In the genomic region with DNA sequence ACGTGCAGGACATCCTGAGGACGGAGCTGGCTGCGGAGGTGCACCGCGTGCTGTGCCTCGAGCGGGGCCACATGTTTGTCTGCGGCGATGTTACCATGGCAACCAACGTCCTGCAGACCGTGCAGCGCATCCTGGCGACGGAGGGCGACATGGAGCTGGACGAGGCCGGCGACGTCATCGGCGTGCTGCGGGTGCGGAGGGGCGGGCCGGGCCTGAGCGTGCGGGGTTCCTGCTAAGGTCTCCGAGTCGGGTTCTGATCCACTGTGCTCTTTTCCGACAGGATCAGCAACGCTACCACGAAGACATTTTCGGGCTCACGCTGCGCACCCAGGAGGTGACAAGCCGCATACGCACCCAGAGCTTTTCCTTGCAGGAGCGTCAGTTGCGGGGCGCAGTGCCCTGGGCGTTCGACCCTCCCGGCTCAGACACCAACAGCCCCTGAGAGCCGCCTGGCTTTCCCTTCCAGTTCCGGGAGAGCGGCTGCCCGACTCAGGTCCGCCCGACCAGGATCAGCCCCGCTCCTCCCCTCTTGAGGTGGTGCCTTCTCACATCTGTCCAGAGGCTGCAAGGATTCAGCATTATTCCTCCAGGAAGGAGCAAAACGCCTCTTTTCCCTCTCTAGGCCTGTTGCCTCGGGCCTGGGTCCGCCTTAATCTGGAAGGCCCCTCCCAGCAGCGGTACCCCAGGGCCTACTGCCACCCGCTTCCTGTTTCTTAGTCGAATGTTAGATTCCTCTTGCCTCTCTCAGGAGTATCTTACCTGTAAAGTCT, we compare ENCODE assay signal across 8 cellular contexts. TPM values are rescaled to one million over a fixed set of nuclear protein-coding genes. Genes with fewer than 3 reads are reported as not detected.
DNase-seq lines count a peak whose midpoint lies in the region; ATAC-seq and TF ChIP-seq lines count a peak whose summit lies in the region.

No MANE protein-coding gene starts in this region.

- peak; percentile 52 for ATAC-seq in GM18907 (IDR thresholded peaks at IDR 0.05; ENCODE audit: unreplicated experiment)

- TF ChIP-seq RAD21 in neural cell (conservative IDR thresholded peaks at IDR 0.05), result no peak

- H2AFZ ChIP-seq in neural cell (ENCODE audit: low read depth, low read length), result no peak overlapping the region

- H4K20me1 ChIP-seq in neural cell (ENCODE audit: insufficient read depth), result no peaks in the 10 kb centered on the region

- DNase-seq in NB4 (ENCODE audit: low read depth) (peak; percentile 60), activated T-cell treated with anti-CD3 and anti-CD28 coated beads for 4 hours (peak; percentile 61), esophagus muscularis mucosa (ENCODE audit: extremely low spot score) (no peak), stomach (peak; percentile 67), cortex of kidney (lab: John Stamatoyannopoulos, UW) (no peak), GDM1 (lab: John Stamatoyannopoulos, UW) (no peak)

- H3K36me3 ChIP-seq in esophagus muscularis mucosa (peaks cover 0 to 29% (median 2%) of the 10 kb centered on the region in 4 donors), neural cell (ENCODE audit: insufficient read depth, low read length) (no peaks in the 10 kb centered on the region), stomach (no peaks in the 10 kb centered on the region)

- H3K9me3 ChIP-seq in esophagus muscularis mucosa (no peaks in the 10 kb centered on the region), neural cell (ENCODE audit: low read length) (no peaks in the 10 kb centered on the region), stomach (no peaks in the 10 kb centered on the region)

- WGBS in esophagus muscularis mucosa, result 27% methylated on average over 16 of the region's 56 CpGs
- WGBS in stomach, 5 donors, result 16 to 43% (median 26%) methylated on average over 31 to 56 of the region's 56 CpGs

- no peak for TF ChIP-seq EP300 in esophagus muscularis mucosa (IDR thresholded peaks at IDR 0.05)
- TF ChIP-seq EP300 in neural cell (conservative IDR thresholded peaks at IDR 0.05; ENCODE audit: poor library complexity, severe bottlenecking), result no peak
- TF ChIP-seq EP300 in stomach (IDR thresholded peaks at IDR 0.05), result no peak

- H3K27ac ChIP-seq in esophagus muscularis mucosa (replicated peaks in 1 of 4), result no peak overlapping the region
- H3K27ac ChIP-seq in neural cell (ENCODE audit: low read length), result no peak overlapping the region
- H3K27ac ChIP-seq in stomach, result peak overlapping the region in 2 of 5 donors; percentile 19 to 42

- no peak for TF ChIP-seq POLR2A in NB4 (IDR thresholded peaks at IDR 0.05; ENCODE audit: extremely low read depth, insufficient read length)
- no peak for TF ChIP-seq POLR2A in esophagus muscularis mucosa (IDR thresholded peaks at IDR 0.05; ENCODE audit: low read depth)
- TF ChIP-seq POLR2A in stomach (IDR thresholded peaks at IDR 0.05), result no peak

- H3K9ac ChIP-seq in neural cell (ENCODE audit: low read length), result no peak overlapping the region

- H3K4me1 ChIP-seq in esophagus muscularis mucosa (peaks cover 33 to 44% (median 36%) of the 10 kb centered on the region in 4 donors), stomach (peaks cover 29 to 64% (median 48%) of the 10 kb centered on the region in 4 donors)

- intact Hi-C loops in esophagus muscularis mucosa (cut with DNase I) (loop anchor here (10.0 kb wide), 1 partner anchor 239 kb away; no protein-coding TSS in a partner anchor), stomach (cut with DNase I; ENCODE audit: low total_unique reads) (no loop called here)

- H3K27me3 ChIP-seq in esophagus muscularis mucosa, result peaks cover 0 to 94% (median 39%) of the 10 kb centered on the region in 4 donors
- H3K27me3 ChIP-seq in neural cell (ENCODE audit: insufficient read depth, low read depth, low read length), result peaks cover 12% of the 10 kb centered on the region
- H3K27me3 ChIP-seq in stomach, result peaks cover 0 to 99% (median 32%) of the 10 kb centered on the region in 3 donors

- no peaks in the 10 kb centered on the region for H3K79me2 ChIP-seq in neural cell (replicated peaks; ENCODE audit: insufficient read depth, low read length)

- H3K4me2 ChIP-seq in neural cell (ENCODE audit: low read length), result no peak overlapping the region

- TF ChIP-seq CTCF in NB4 (IDR thresholded peaks at IDR 0.05; ENCODE audit: low read depth, low read length), result no peak
- peak in 1 of 3 experiments; percentile 25 for TF ChIP-seq CTCF in esophagus muscularis mucosa (IDR thresholded peaks at IDR 0.05)
- TF ChIP-seq CTCF in neural cell (IDR thresholded peaks at IDR 0.05; ENCODE audit: poor library complexity, severe bottlenecking), result no peak
- TF ChIP-seq CTCF in stomach (IDR thresholded peaks at IDR 0.05), result no peak

- H3K4me3 ChIP-seq in NB4 (ENCODE audit: low read depth, low read length) (peak overlapping the region; percentile 3), esophagus muscularis mucosa (peak overlapping the region; percentile 29 to 51 (median 36)), neural cell (ENCODE audit: low read length) (peak overlapping the region; percentile 38), stomach (peak overlapping the region; percentile 23 to 45 (median 26))

- no peaks in the 10 kb centered on the region for H3F3A ChIP-seq in neural cell (ENCODE audit: insufficient read depth, low read length, poor library complexity, severe bottlenecking)

- H3K9me2 ChIP-seq in neural cell (ENCODE audit: insufficient read depth, low read length), result no peaks in the 10 kb centered on the region

TF ChIP-seq in neural cell, 6 proteins besides CTCF, POLR2A, EP300 and RAD21:
- TF ChIP-seq, protein P1, sequence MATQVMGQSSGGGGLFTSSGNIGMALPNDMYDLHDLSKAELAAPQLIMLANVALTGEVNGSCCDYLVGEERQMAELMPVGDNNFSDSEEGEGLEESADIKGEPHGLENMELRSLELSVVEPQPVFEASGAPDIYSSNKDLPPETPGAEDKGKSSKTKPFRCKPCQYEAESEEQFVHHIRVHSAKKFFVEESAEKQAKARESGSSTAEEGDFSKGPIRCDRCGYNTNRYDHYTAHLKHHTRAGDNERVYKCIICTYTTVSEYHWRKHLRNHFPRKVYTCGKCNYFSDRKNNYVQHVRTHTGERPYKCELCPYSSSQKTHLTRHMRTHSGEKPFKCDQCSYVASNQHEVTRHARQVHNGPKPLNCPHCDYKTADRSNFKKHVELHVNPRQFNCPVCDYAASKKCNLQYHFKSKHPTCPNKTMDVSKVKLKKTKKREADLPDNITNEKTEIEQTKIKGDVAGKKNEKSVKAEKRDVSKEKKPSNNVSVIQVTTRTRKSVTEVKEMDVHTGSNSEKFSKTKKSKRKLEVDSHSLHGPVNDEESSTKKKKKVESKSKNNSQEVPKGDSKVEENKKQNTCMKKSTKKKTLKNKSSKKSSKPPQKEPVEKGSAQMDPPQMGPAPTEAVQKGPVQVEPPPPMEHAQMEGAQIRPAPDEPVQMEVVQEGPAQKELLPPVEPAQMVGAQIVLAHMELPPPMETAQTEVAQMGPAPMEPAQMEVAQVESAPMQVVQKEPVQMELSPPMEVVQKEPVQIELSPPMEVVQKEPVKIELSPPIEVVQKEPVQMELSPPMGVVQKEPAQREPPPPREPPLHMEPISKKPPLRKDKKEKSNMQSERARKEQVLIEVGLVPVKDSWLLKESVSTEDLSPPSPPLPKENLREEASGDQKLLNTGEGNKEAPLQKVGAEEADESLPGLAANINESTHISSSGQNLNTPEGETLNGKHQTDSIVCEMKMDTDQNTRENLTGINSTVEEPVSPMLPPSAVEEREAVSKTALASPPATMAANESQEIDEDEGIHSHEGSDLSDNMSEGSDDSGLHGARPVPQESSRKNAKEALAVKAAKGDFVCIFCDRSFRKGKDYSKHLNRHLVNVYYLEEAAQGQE (IDR thresholded peaks at IDR 0.05; ENCODE audit: borderline replicate concordance), result no peak
- peak; percentile 14 for TF ChIP-seq POLR2AphosphoS5 (IDR thresholded peaks at IDR 0.05)
TF ChIP-seq in neural cell: peak in this region for 1.

RNA-seq across cellular contexts. Expression of a gene that starts 10.4 kb away (rescaled TPM):
- total RNA-seq in esophagus muscularis mucosa, result under 1 TPM in 1 of 4 donors, not detected in 3; 0.42 TPM
- 1.2 and 1.4 TPM in 2 replicates for polyA plus RNA-seq in neural cell
- 0.58 TPM in 1 of 2 replicates, not detected in the other for polyA minus RNA-seq in neural cell
- 10 to 100 TPM in 1 of 5 donors, under 1 TPM in 1, not detected in 3; 0.55 to 33.0 TPM for total RNA-seq in stomach
- 10 to 100 TPM in 1 of 3 donors, under 1 TPM in 1, not detected in 1; 0.31 to 17.1 TPM for polyA plus RNA-seq in stomach

RNA-seq across cellular contexts. Expression of a gene that starts 14.3 kb away (rescaled TPM):
- total RNA-seq in esophagus muscularis mucosa (10 to 100 TPM; 13.1 to 25.3 (median 19.9) TPM), stomach (10 to 100 TPM; 14.1 to 57.2 (median 33.9) TPM)
- polyA plus RNA-seq in neural cell (34.4 and 40.5 TPM in 2 replicates), stomach (10 to 100 TPM in 1 of 3 donors, 1 to 10 TPM in 2; 9.5 to 19.1 (median 10.0) TPM)
- 49.4 and 51.7 TPM in 2 replicates for polyA minus RNA-seq in neural cell

RNA-seq across cellular contexts. Expression of a gene that starts 23.1 kb away (rescaled TPM):
- total RNA-seq in esophagus muscularis mucosa, result 10 to 100 TPM in 3 of 4 donors, 1 to 10 TPM in 1; 3.7 to 20.2 (median 16.2) TPM
- polyA plus RNA-seq in neural cell, result not detected in 2 replicates
- not detected in 2 replicates for polyA minus RNA-seq in neural cell
- total RNA-seq in stomach, result 10 to 100 TPM in 3 of 5 donors, 1 to 10 TPM in 2; 6.2 to 45.1 (median 27.7) TPM
- 1 to 10 TPM; 2.5 to 5.3 (median 4.4) TPM for polyA plus RNA-seq in stomach

RNA-seq across cellular contexts. Expression of a gene that starts 34.4 kb away (rescaled TPM):
- total RNA-seq in esophagus muscularis mucosa (1 to 10 TPM; 1.3 to 2.9 (median 2.1) TPM), stomach (10 to 100 TPM in 2 of 5 donors, under 1 TPM in 3; 0.29 to 25.9 (median 0.43) TPM)
- polyA plus RNA-seq in neural cell (3.3 and 4.4 TPM in 2 replicates), stomach (1 to 10 TPM; 2.7 to 4.7 (median 3.7) TPM)
- 0.49 and 1.6 TPM in 2 replicates for polyA minus RNA-seq in neural cell

RNA-seq across cellular contexts. Expression of a gene that starts 35.8 kb away (rescaled TPM):
- total RNA-seq in esophagus muscularis mucosa, result 10 to 100 TPM; 29.8 to 71.7 (median 42.5) TPM
- polyA plus RNA-seq in neural cell, result 24.4 and 35.5 TPM in 2 replicates
- polyA minus RNA-seq in neural cell, result 45.4 and 48.0 TPM in 2 replicates
- total RNA-seq in stomach, result 10 to 100 TPM in 2 of 5 donors, 1 to 10 TPM in 3; 4.5 to 77.7 (median 8.8) TPM
- polyA plus RNA-seq in stomach, result 10 to 100 TPM in 1 of 3 donors, 1 to 10 TPM in 2; 4.0 to 13.4 (median 4.2) TPM

Comparison
In these comparisons a context has a peak if more than half of its experiments do, and no peak if none do; other contexts are left out.
1. DNase-seq: peak in NB4 (single experiment), activated T-cell treated with anti-CD3 and anti-CD28 coated beads for 4 hours (single experiment) and stomach (single experiment); none in esophagus muscularis mucosa (single experiment), cortex of kidney (single experiment) and GDM1 (single experiment).
2. Peak in every context shown above with its lines, with median percentiles within 50 percentile points of each other: H3K4me3 ChIP-seq.